1 cellular context compared by ENCODE assay signal in the genomic region with DNA sequence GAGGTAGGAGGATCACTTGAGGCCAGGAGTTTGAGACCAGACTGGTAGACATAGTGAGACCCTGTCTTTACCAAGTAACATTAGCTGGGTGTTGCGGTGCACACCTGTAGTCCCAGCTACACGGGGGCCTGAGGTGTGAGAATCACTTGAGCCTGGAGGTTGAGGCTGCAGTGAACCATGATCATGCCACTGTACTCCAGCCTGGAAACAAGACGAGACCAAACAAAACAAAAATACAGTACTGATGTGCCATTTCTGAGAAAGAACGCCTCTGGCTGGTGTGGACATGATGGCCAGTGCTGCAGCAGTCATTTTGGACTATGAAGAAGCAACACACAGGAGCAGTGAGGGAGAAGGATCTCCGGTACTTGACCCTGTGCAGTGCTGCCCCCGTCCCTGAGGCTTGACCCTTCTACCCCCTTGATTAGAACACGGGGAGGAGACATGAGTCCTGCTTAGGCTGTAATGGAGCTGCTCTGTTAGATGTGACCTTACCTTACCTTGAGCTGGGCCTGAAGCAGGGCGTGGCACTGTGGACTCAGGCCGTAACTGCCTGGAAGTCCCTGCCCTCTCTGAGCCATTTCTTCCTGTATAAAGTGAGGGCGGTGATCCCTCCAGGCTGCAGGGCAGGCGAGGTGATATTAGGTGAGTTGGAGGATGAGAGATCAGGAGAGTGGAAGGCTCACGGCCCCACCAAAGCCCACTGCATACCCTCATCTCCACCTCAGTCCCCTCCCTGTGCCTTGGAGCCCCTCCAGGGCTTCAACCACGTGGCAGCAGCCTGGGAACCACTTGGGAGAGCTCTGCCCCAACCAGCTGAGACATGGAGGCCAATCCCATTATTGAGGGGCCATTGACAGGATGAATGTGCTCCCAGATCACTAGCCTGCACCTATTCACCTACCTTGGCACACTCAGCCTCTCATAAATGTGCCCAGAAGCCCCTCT.
TF ChIP-seq lines count a peak whose summit lies in the region.

No MANE protein-coding gene starts in this region.

TF ChIP-seq in HEK293, 187 proteins besides CTCF, POLR2A, EP300 and RAD21 (continued from another document):
- TF ChIP-seq, protein P1, sequence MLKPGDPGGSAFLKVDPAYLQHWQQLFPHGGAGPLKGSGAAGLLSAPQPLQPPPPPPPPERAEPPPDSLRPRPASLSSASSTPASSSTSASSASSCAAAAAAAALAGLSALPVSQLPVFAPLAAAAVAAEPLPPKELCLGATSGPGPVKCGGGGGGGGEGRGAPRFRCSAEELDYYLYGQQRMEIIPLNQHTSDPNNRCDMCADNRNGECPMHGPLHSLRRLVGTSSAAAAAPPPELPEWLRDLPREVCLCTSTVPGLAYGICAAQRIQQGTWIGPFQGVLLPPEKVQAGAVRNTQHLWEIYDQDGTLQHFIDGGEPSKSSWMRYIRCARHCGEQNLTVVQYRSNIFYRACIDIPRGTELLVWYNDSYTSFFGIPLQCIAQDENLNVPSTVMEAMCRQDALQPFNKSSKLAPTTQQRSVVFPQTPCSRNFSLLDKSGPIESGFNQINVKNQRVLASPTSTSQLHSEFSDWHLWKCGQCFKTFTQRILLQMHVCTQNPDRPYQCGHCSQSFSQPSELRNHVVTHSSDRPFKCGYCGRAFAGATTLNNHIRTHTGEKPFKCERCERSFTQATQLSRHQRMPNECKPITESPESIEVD (tag by site-specific recombination; IDR thresholded peaks at IDR 0.05), result no peak
- no peak for TF ChIP-seq ZFP3 (tag by site-specific recombination; IDR thresholded peaks at IDR 0.05; ENCODE audit: low read depth)
- TF ChIP-seq GLIS1 (tag by site-specific recombination; IDR thresholded peaks at IDR 0.05), result peak; percentile 48
- TF ChIP-seq ZNF660 (tag by site-specific recombination; IDR thresholded peaks at IDR 0.05), result 0 out of 2 replicates have a peak, but pooled peaks have one; percentile 47
- 0 out of 2 replicates have a peak, but pooled peaks have one; percentile 4 for TF ChIP-seq ZNF768 (tag by site-specific recombination; IDR thresholded peaks at IDR 0.05)
- TF ChIP-seq, protein P2, sequence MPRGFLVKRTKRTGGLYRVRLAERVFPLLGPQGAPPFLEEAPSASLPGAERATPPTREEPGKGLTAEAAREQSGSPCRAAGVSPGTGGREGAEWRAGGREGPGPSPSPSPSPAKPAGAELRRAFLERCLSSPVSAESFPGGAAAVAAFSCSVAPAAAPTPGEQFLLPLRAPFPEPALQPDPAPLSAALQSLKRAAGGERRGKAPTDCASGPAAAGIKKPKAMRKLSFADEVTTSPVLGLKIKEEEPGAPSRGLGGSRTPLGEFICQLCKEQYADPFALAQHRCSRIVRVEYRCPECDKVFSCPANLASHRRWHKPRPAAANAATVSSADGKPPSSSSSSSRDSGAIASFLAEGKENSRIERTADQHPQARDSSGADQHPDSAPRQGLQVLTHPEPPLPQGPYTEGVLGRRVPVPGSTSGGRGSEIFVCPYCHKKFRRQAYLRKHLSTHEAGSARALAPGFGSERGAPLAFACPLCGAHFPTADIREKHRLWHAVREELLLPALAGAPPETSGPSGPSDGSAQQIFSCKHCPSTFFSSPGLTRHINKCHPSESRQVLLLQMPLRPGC (tag by site-specific recombination; IDR thresholded peaks at IDR 0.05), result no peak
- TF ChIP-seq SETDB1 (IDR thresholded peaks at IDR 0.05; ENCODE audit: insufficient read length, low read length), result no peak
- peak; percentile 94 for TF ChIP-seq ZNF600 (tag by site-specific recombination; IDR thresholded peaks at IDR 0.05)
- peak; percentile 61 for TF ChIP-seq ZEB2 (tag by site-specific recombination; IDR thresholded peaks at IDR 0.05)
- TF ChIP-seq ZNF202 (tag by site-specific recombination; IDR thresholded peaks at IDR 0.05; ENCODE audit: borderline replicate concordance), result no peak
- no peak for TF ChIP-seq EGR2 (tag by site-specific recombination; IDR thresholded peaks at IDR 0.05; ENCODE audit: low read depth)
- TF ChIP-seq ZNF133 (tag by site-specific recombination; IDR thresholded peaks at IDR 0.05), result no peak
- TF ChIP-seq ZNF169 (tag by site-specific recombination; IDR thresholded peaks at IDR 0.05), result no peak
- TF ChIP-seq ZNF19 (tag by site-specific recombination; IDR thresholded peaks at IDR 0.05; ENCODE audit: low read depth), result no peak
- no peak for TF ChIP-seq ZNF548 (tag by site-specific recombination; IDR thresholded peaks at IDR 0.05)
- TF ChIP-seq, protein P3, sequence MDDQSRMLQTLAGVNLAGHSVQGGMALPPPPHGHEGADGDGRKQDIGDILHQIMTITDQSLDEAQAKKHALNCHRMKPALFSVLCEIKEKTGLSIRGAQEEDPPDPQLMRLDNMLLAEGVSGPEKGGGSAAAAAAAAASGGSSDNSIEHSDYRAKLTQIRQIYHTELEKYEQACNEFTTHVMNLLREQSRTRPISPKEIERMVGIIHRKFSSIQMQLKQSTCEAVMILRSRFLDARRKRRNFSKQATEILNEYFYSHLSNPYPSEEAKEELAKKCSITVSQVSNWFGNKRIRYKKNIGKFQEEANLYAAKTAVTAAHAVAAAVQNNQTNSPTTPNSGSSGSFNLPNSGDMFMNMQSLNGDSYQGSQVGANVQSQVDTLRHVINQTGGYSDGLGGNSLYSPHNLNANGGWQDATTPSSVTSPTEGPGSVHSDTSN (CRISPR knock-in tag; IDR thresholded peaks at IDR 0.05), result no peak
- 0 out of 2 replicates have a peak, but pooled peaks have one; percentile 10 for TF ChIP-seq ZBTB8A (tag by site-specific recombination; IDR thresholded peaks at IDR 0.05)
- TF ChIP-seq KLF1 (tag by site-specific recombination; IDR thresholded peaks at IDR 0.05), result peak; percentile 78
